ENCODE assay signal across 9 cellular contexts in genomic region chr17:57294629-57295501, GRCh38. TPM values are rescaled to one million over a fixed set of nuclear protein-coding genes. Genes with fewer than 3 reads are reported as not detected.
DNase-seq lines count a peak whose midpoint lies in the region; ATAC-seq and TF ChIP-seq lines count a peak whose summit lies in the region.
"Had no signal": no experiment of that assay in that cellular context is flagged by ENCODE, and none has a peak within 500 bp of the region (broad histone marks: within the 10 kb centered on the region; RNA-seq: fewer than 3 reads in every experiment).

No MANE protein-coding gene starts in this region.

- H2AFZ ChIP-seq in neural progenitor cell (replicated peaks) = no peak overlapping the region

- no peaks in the 10 kb centered on the region for H3K27me3 Mint-ChIP-seq in activated naive CD8-positive, alpha-beta T cell treated with anti-CD3 and anti-CD28 coated beads, Interleukin-2, amount 10 ng/mL, durations not matched to agents 7 days and 5 days
- H3K27me3 Mint-ChIP-seq in neural progenitor cell (ENCODE audit: insufficient read depth, low read depth) (peaks cover 2% of the 10 kb centered on the region), progenitor cell of endocrine pancreas (no peaks in the 10 kb centered on the region)
- H3K27me3 Mint-ChIP-seq: central memory CD8-positive, alpha-beta T cell had no signal

- H3K36me3 ChIP-seq in neural progenitor cell (peaks cover 20% of the 10 kb centered on the region), esophagus muscularis mucosa (peaks cover 0 to 12% (median 4%) of the 10 kb centered on the region in 4 donors)

- peaks cover 21% of the 10 kb centered on the region for H3K4me1 Mint-ChIP-seq in activated naive CD8-positive, alpha-beta T cell treated with anti-CD3 and anti-CD28 coated beads, Interleukin-2, amount 10 ng/mL, durations not matched to agents 7 days and 5 days
- H3K4me1 Mint-ChIP-seq in neural progenitor cell (peaks cover 60% of the 10 kb centered on the region), progenitor cell of endocrine pancreas (ENCODE audit: low read depth) (peaks cover 17% of the 10 kb centered on the region)

- TF ChIP-seq EP300 in esophagus muscularis mucosa (IDR thresholded peaks at IDR 0.05) = no peak

- no peaks in the 10 kb centered on the region for H3F3A ChIP-seq in neural progenitor cell (ENCODE audit: low read depth)

- no peak overlapping the region for H3K9ac ChIP-seq in neural progenitor cell

- peaks cover 97% of the 10 kb centered on the region for H3K79me2 ChIP-seq in neural progenitor cell (ENCODE audit: low read depth)

- H3K4me2 ChIP-seq in neural progenitor cell = no peak overlapping the region

- H3K27ac ChIP-seq in neural progenitor cell = no peak overlapping the region
- H3K27ac ChIP-seq in esophagus muscularis mucosa (replicated peaks in 1 of 4) = no peak overlapping the region

- intact Hi-C loops in esophagus muscularis mucosa (cut with DNase I) = no loop called here

- H3K9me3 Mint-ChIP-seq in activated naive CD8-positive, alpha-beta T cell treated with anti-CD3 and anti-CD28 coated beads, Interleukin-2, amount 10 ng/mL, durations not matched to agents 7 days and 5 days = peaks cover 11% of the 10 kb centered on the region
- H3K9me3 Mint-ChIP-seq in neural progenitor cell = peaks cover 30% of the 10 kb centered on the region
- peaks cover 4% of the 10 kb centered on the region for H3K9me3 Mint-ChIP-seq in progenitor cell of endocrine pancreas (ENCODE audit: low read depth)
- H3K9me3 Mint-ChIP-seq: central memory CD8-positive, alpha-beta T cell had no signal

- peaks cover 37% of the 10 kb centered on the region for H3K36me3 Mint-ChIP-seq in activated naive CD8-positive, alpha-beta T cell treated with anti-CD3 and anti-CD28 coated beads, Interleukin-2, amount 10 ng/mL, durations not matched to agents 7 days and 5 days
- H3K36me3 Mint-ChIP-seq in neural progenitor cell (peaks cover 55% of the 10 kb centered on the region), progenitor cell of endocrine pancreas (ENCODE audit: insufficient read depth) (peaks cover 33% of the 10 kb centered on the region)

- ATAC-seq in activated naive CD8-positive, alpha-beta T cell treated with anti-CD3 and anti-CD28 coated beads, Interleukin-2, amount 10 ng/mL, durations not matched to agents 7 days and 5 days (ENCODE audit: low read depth) = peak; percentile 98
- no peak for ATAC-seq in GM21528 (IDR thresholded peaks at IDR 0.05; ENCODE audit: low FRiP score, unreplicated experiment)

- 86% methylated on average over 10 of the region's 10 CpGs for WGBS in esophagus muscularis mucosa

- no peak for TF ChIP-seq CTCF in neural progenitor cell (IDR thresholded peaks at IDR 0.05)
- TF ChIP-seq CTCF in progenitor cell of endocrine pancreas (IDR thresholded peaks at IDR 0.05; ENCODE audit: unreplicated experiment) = no peak
- no peak for TF ChIP-seq CTCF in esophagus muscularis mucosa (IDR thresholded peaks at IDR 0.05)

- peaks cover 52% of the 10 kb centered on the region for H4K20me1 ChIP-seq in neural progenitor cell (ENCODE audit: low read depth)

- peak; percentile 59 for DNase-seq in HCEC 1CT
- peak; percentile 96 for DNase-seq in NCI-H524 treated with DMSO at 0.1 percent for 48 hours (lab: John Stamatoyannopoulos, UW)
- DNase-seq in activated naive CD8-positive, alpha-beta T cell treated with anti-CD3 and anti-CD28 coated beads, Interleukin-2, amount 10 ng/mL, durations not matched to agents 7 days and 5 days = no peak
- DNase-seq in neural progenitor cell (ENCODE audit: low spot score) = no peak
- DNase-seq in progenitor cell of endocrine pancreas (ENCODE audit: low spot score, unreplicated experiment) = no peak
- no peak for DNase-seq in esophagus muscularis mucosa (ENCODE audit: extremely low spot score)
- DNase-seq in HPDE6-E6E7 (ENCODE audit: extremely low spot score) = no peak

- H3K4me3 ChIP-seq in neural progenitor cell (no peak overlapping the region), esophagus muscularis mucosa (no peak overlapping the region)

- H3K9me3 ChIP-seq in neural progenitor cell (ENCODE audit: low read depth) (peaks cover 15% of the 10 kb centered on the region), esophagus muscularis mucosa (no peaks in the 10 kb centered on the region)

- H3K4me3 Mint-ChIP-seq in activated naive CD8-positive, alpha-beta T cell treated with anti-CD3 and anti-CD28 coated beads, Interleukin-2, amount 10 ng/mL, durations not matched to agents 7 days and 5 days = peak overlapping the region; percentile 17
- peak overlapping the region; percentile 72 for H3K4me3 Mint-ChIP-seq in neural progenitor cell
- no peak overlapping the region for H3K4me3 Mint-ChIP-seq in progenitor cell of endocrine pancreas (ENCODE audit: low read depth)
- H3K4me3 Mint-ChIP-seq: central memory CD8-positive, alpha-beta T cell had no signal

- H3K27me3 ChIP-seq in neural progenitor cell = no peaks in the 10 kb centered on the region
- no peaks in the 10 kb centered on the region for H3K27me3 ChIP-seq in esophagus muscularis mucosa

- POLR2A ChIA-PET in activated naive CD8-positive, alpha-beta T cell treated with anti-CD3 and anti-CD28 coated beads, Interleukin-2, amount 10 ng/mL, durations not matched to agents 7 days and 5 days (lab: Charles Lee) = no interaction called here

- TF ChIP-seq POLR2A in esophagus muscularis mucosa (IDR thresholded peaks at IDR 0.05; ENCODE audit: low read depth) = no peak

- peak overlapping the region; percentile 55 for H3K27ac Mint-ChIP-seq in activated naive CD8-positive, alpha-beta T cell treated with anti-CD3 and anti-CD28 coated beads, Interleukin-2, amount 10 ng/mL, durations not matched to agents 7 days and 5 days
- H3K27ac Mint-ChIP-seq in neural progenitor cell = peak overlapping the region; percentile 84
- H3K27ac Mint-ChIP-seq in progenitor cell of endocrine pancreas = no peak overlapping the region

- H3K4me1 ChIP-seq in neural progenitor cell (peaks cover 24% of the 10 kb centered on the region), esophagus muscularis mucosa (peaks cover 3 to 15% (median 10%) of the 10 kb centered on the region in 4 donors)

RNA-seq across cellular contexts. Expression of gene MSI2, which starts 38.5 kb away (rescaled TPM):
- 100 to 1,000 TPM; 113 to 114 TPM for total RNA-seq in activated naive CD8-positive, alpha-beta T cell treated with anti-CD3 and anti-CD28 coated beads, Interleukin-2, amount 10 ng/mL, durations not matched to agents 7 days and 5 days
- total RNA-seq in neural progenitor cell (ENCODE audit: low replicate concordance) (92.7 and 96.9 TPM in 2 replicates), progenitor cell of endocrine pancreas (161 and 164 TPM in 2 replicates), esophagus muscularis mucosa (10 to 100 TPM; 28.8 to 39.0 (median 29.6) TPM)

Comparison
In these comparisons a context has a peak if more than half of its experiments do, and no peak if none do; other contexts are left out.
1. DNase-seq: peak in HCEC 1CT (single experiment) and NCI-H524 treated with DMSO at 0.1 percent for 48 hours (single experiment); none in activated naive CD8-positive, alpha-beta T cell treated with anti-CD3 and anti-CD28 coated beads, Interleukin-2, amount 10 ng/mL, durations not matched to agents 7 days and 5 days (single experiment), neural progenitor cell (single experiment), progenitor cell of endocrine pancreas (single experiment), esophagus muscularis mucosa (single experiment) and HPDE6-E6E7 (single experiment).